15 cellular contexts compared by ENCODE assay signal in genomic region chr6:25175216-25175615, GRCh38.
DNase-seq lines count a peak whose midpoint lies in the region; TF ChIP-seq lines count a peak whose summit lies in the region.
"Had no signal": no experiment of that assay in that cellular context is flagged by ENCODE, and none has a peak within 500 bp of the region (broad histone marks: within the 10 kb centered on the region; RNA-seq: fewer than 3 reads in every experiment).

No MANE protein-coding gene starts in this region.

- 61% methylated on average over 6 of the region's 6 CpGs for WGBS in smooth muscle cell (ENCODE audit: low lambda C conversion rate)

- H2AFZ ChIP-seq in smooth muscle cell (ENCODE audit: low read depth), result no peak overlapping the region

- H3K27me3 ChIP-seq in smooth muscle cell (ENCODE audit: low read depth), result no peaks in the 10 kb centered on the region
- H3K27me3 ChIP-seq: pancreas had no signal

- H3K27ac ChIP-seq in RWPE1 (peak overlapping the region; percentile 96), smooth muscle cell (ENCODE audit: low read depth) (peak overlapping the region; percentile 97), substantia nigra (ENCODE audit: low read depth, low read length, poor library complexity, severe bottlenecking) (no peak overlapping the region)
- H3K27ac ChIP-seq: 22Rv1, pancreas had no signal

- peaks cover 21% of the 10 kb centered on the region for H3F3A ChIP-seq in smooth muscle cell (ENCODE audit: low read depth)

- CTCF ChIA-PET in RWPE1 (lab: Yijun Ruan, JAX), result no interaction called here

- H3K4me3 ChIP-seq in fibroblast of pulmonary artery (replicated peaks; ENCODE audit: low read depth, low read length) (no peak overlapping the region), smooth muscle cell (no peak overlapping the region)
- H3K4me3 ChIP-seq: pancreas had no signal

- H3K9ac ChIP-seq in smooth muscle cell (ENCODE audit: low read depth), result no peak overlapping the region

- no peaks in the 10 kb centered on the region for H3K9me3 ChIP-seq in smooth muscle cell (replicated peaks; ENCODE audit: low read depth)
- H3K9me3 ChIP-seq: pancreas had no signal

- H3K36me3 ChIP-seq in smooth muscle cell (ENCODE audit: low read depth), result no peaks in the 10 kb centered on the region
- H3K36me3 ChIP-seq: pancreas had no signal

- no peaks in the 10 kb centered on the region for H3K79me2 ChIP-seq in smooth muscle cell (ENCODE audit: low read depth)

- DNase-seq in NCI-H2029 (lab: John Stamatoyannopoulos, UW), result peak; percentile 36
- no peak for DNase-seq in NCI-H2029 treated with DMSO at 0.1 percent for 48 hours (lab: John Stamatoyannopoulos, UW)
- peak; percentile 47 for DNase-seq in RWPE1 (ENCODE audit: low spot score)
- peak; percentile 83 for DNase-seq in fibroblast of pulmonary artery (ENCODE audit: low read depth)
- no peak for DNase-seq in smooth muscle cell (lab: John Stamatoyannopoulos, UW; ENCODE audit: unreplicated experiment)
- DNase-seq in activated effector memory CD4-positive, alpha-beta T cell treated with anti-CD3 and anti-CD28 coated beads, Interleukin-2, amount 50 U/mL, for 16 hours, result no peak
- DNase-seq in KG1 (lab: John Stamatoyannopoulos, UW), result no peak
- no peak for DNase-seq in substantia nigra (lab: John Stamatoyannopoulos, UW)
- DNase-seq: activated CD4-positive, CD25-positive, alpha-beta regulatory T cell treated with anti-CD3 and anti-CD28 coated beads, Interleukin-2, amount 50 U/mL, for 72 hours; central memory CD4-positive, alpha-beta T cell; left cardiac atrium; NCI-H510A; pancreas; SHP77 had no signal

- H3K4me2 ChIP-seq in smooth muscle cell, result no peak overlapping the region

- no peaks in the 10 kb centered on the region for H4K20me1 ChIP-seq in smooth muscle cell (ENCODE audit: low read depth)

- peaks cover 9% of the 10 kb centered on the region for H3K4me1 ChIP-seq in smooth muscle cell (ENCODE audit: low read depth)

- TF ChIP-seq CTCF in RWPE1 (conservative IDR thresholded peaks at IDR 0.05; ENCODE audit: low read depth) (no peak), fibroblast of pulmonary artery (IDR thresholded peaks at IDR 0.05; ENCODE audit: low read length, missing control alignments) (no peak), smooth muscle cell (IDR thresholded peaks at IDR 0.05; ENCODE audit: borderline replicate concordance, insufficient read depth, poor library complexity, severe bottlenecking) (no peak)

- POLR2A ChIA-PET in RWPE1 (lab: Yijun Ruan, JAX; ENCODE audit: low non-redundant PET), result no interaction called here

Comparison
In these comparisons a context has a peak if more than half of its experiments do, and no peak if none do; other contexts are left out.
1. DNase-seq: peak in NCI-H2029 (single experiment), RWPE1 (single experiment) and fibroblast of pulmonary artery (single experiment); none in NCI-H2029 treated with DMSO at 0.1 percent for 48 hours (single experiment), smooth muscle cell (single experiment), activated effector memory CD4-positive, alpha-beta T cell treated with anti-CD3 and anti-CD28 coated beads, Interleukin-2, amount 50 U/mL, for 16 hours (single experiment), KG1 (single experiment) and substantia nigra (0 of 49).